ENCODE assay signal across 1 cellular context in genomic region chr20:23021541-23021940, GRCh38.
TF ChIP-seq lines count a peak whose summit lies in the region.

No MANE protein-coding gene starts in this region.

TF ChIP-seq in H1, 55 proteins besides CTCF, POLR2A, EP300 and RAD21 (continued from another document):
- TF ChIP-seq HDAC6 (IDR thresholded peaks at IDR 0.05; ENCODE audit: low read depth, low read length) (no peak), RBBP5 (IDR thresholded peaks at IDR 0.05; ENCODE audit: borderline replicate concordance, low read depth, low read length) (no peak), PHF8 (conservative IDR thresholded peaks at IDR 0.05; ENCODE audit: low read depth, low read length) (no peak), BCL11A (IDR thresholded peaks at IDR 0.05; ENCODE audit: low read depth in 2 of 2, low read length in 2 of 2) (no peak), JUN (IDR thresholded peaks at IDR 0.05; ENCODE audit: low read depth, low read length) (no peak), GABPA (IDR thresholded peaks at IDR 0.05; ENCODE audit: borderline replicate concordance, insufficient read depth, low read length) (no peak), KDM1A (IDR thresholded peaks at IDR 0.05; ENCODE audit: borderline replicate concordance, low read length) (no peak)
